In the genomic region with DNA sequence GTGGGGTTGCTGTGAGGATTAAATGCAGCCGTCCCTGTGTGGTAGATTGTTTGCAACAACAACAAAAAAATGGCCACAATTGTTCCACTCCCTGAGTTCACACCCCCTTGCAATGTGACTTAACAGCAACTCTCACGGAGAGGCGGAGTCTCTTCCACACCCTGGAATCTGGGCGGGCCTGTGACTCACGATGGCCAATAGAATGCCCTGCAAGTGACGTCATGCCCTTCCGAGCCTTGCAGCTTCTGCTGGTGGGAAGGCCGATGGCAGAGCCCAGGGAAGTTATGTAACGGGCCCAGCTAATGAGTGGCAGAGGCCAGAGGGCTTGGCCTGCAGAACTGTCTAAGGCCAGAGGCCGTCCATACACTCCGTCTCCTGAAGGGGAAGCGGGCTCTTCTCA, we compare ENCODE assay signal across 8 cellular contexts.
DNase-seq lines count a peak whose midpoint lies in the region; ATAC-seq lines count a peak whose summit lies in the region.

No MANE protein-coding gene starts in this region.

- peak; percentile 2 for DNase-seq in stimulated activated CD4-positive, alpha-beta T cell treated with anti-CD3 and anti-CD28 coated beads, Interleukin-2, amount 100 ng/mL, for 4 hours (ENCODE audit: low read depth)
- no peak for DNase-seq in stimulated activated CD4-positive, alpha-beta T cell treated with anti-CD3 and anti-CD28 coated beads, Interleukin-4, amount 100 ng/mL, for 24 hours
- peak; percentile 79 for DNase-seq in NCI-H82 treated with DMSO at 0.1 percent for 48 hours (lab: John Stamatoyannopoulos, UW; ENCODE audit: unreplicated experiment)
- peak; percentile 11 for DNase-seq in cerebellum (ENCODE audit: low spot score)
- DNase-seq in islet precursor cell: peak; percentile 99
- DNase-seq in smooth muscle cell of the brain vasculature (ENCODE audit: low read depth, low spot score): peak; percentile 40

- no peak for ATAC-seq in GM18861 (IDR thresholded peaks at IDR 0.05; ENCODE audit: unreplicated experiment)
- no peak for ATAC-seq in HG03196 (IDR thresholded peaks at IDR 0.05; ENCODE audit: unreplicated experiment)
